ENCODE assay signal across 27 cellular contexts in the genomic region with DNA sequence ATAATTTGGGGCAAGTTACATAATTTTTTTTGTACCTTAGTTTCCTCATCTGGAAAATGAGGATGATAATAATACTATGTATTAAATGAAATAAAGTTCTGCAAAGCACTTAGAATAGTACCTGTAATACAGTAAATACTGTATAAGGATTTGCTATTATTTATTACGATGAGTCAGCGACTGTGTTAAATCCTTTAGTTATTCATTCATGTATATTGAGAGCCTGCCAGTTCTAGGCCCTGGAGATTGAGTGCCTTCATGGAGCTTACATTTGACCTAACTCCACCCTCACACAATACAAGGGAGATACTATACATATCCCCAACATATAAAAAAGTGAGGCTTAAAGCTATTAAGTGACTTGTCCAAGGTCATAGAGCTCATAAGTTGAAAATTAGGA.
"Had no signal": no experiment of that assay in that cellular context is flagged by ENCODE, and none has a peak within 500 bp of the region (broad histone marks: within the 10 kb centered on the region; RNA-seq: fewer than 3 reads in every experiment).

No MANE protein-coding gene starts in this region.

- H3K27me3 Mint-ChIP-seq: dendritic cell treated with granulocyte-macrophage colony-stimulating factor and Interleukin-4, amounts not matched to agents 40 ng/mL and 50 ng/mL, for 4 days; effector memory CD8-positive, alpha-beta T cell; naive B cell; naive thymus-derived CD8-positive, alpha-beta T cell had no signal

- H3K36me3 ChIP-seq: colonic mucosa, esophagus muscularis mucosa, gastroesophageal sphincter, heart left ventricle, left lung, lower lobe of right lung had no signal

- H3K36me3 Mint-ChIP-seq: immature natural killer cell, mesothelial cell of epicardium had no signal

- H3K4me1 ChIP-seq: colonic mucosa, esophagus muscularis mucosa, foreskin keratinocyte, gastroesophageal sphincter, left lung, lower lobe of right lung had no signal

- H2AFZ ChIP-seq: hepatocyte had no signal

- H3K27me3 ChIP-seq: colonic mucosa, esophagus muscularis mucosa, foreskin keratinocyte, gastroesophageal sphincter, hepatocyte, left lung had no signal

- H3K4me1 Mint-ChIP-seq: endodermal cell; immature natural killer cell; mesothelial cell of epicardium; naive B cell; naive thymus-derived CD8-positive, alpha-beta T cell had no signal

- H3K4me3 Mint-ChIP-seq: dendritic cell treated with granulocyte-macrophage colony-stimulating factor and Interleukin-4, amounts not matched to agents 40 ng/mL and 50 ng/mL, for 4 days; effector memory CD8-positive, alpha-beta T cell; endodermal cell; immature natural killer cell; mesothelial cell of epicardium; naive B cell; naive thymus-derived CD8-positive, alpha-beta T cell had no signal

- H3K4me2 ChIP-seq: hepatocyte had no signal

- H3K27ac ChIP-seq: colonic mucosa, epithelial cell of prostate, esophagus muscularis mucosa, foreskin keratinocyte, gastroesophageal sphincter, heart left ventricle, hepatocyte, left lung, lower lobe of right lung had no signal

- H3K4me3 ChIP-seq: colonic mucosa, esophagus muscularis mucosa, gastroesophageal sphincter, heart left ventricle, hepatocyte, left lung, lower lobe of right lung, mucosa of descending colon had no signal

- H3K79me2 ChIP-seq: hepatocyte had no signal

- ATAC-seq: effector memory CD8-positive, alpha-beta T cell; foreskin keratinocyte; gastroesophageal sphincter; heart left ventricle; left cardiac atrium; left lung; left ventricle myocardium superior; lower lobe of right lung; mucosa of descending colon; naive thymus-derived CD8-positive, alpha-beta T cell had no signal

- H3K27ac Mint-ChIP-seq: dendritic cell treated with granulocyte-macrophage colony-stimulating factor and Interleukin-4, amounts not matched to agents 40 ng/mL and 50 ng/mL, for 4 days; effector memory CD8-positive, alpha-beta T cell; endodermal cell; immature natural killer cell; mesothelial cell of epicardium had no signal

- FAIRE-seq: endometrium, frontal cortex, keratinocyte had no signal

- H3K9me3 ChIP-seq: colonic mucosa, esophagus muscularis mucosa, gastroesophageal sphincter, heart left ventricle, left lung, lower lobe of right lung, mucosa of descending colon had no signal

- H3K9me3 Mint-ChIP-seq: dendritic cell treated with granulocyte-macrophage colony-stimulating factor and Interleukin-4, amounts not matched to agents 40 ng/mL and 50 ng/mL, for 4 days; effector memory CD8-positive, alpha-beta T cell; naive thymus-derived CD8-positive, alpha-beta T cell had no signal

- DNase-seq: colonic mucosa; cortex of kidney; effector CD8-positive, alpha-beta T cell; effector memory CD8-positive, alpha-beta T cell; endodermal cell; erythroblast; foreskin keratinocyte; heart left ventricle; hypothalamus; immature natural killer cell; left cardiac atrium; left lung; left ventricle myocardium superior; lower lobe of right lung; mesenchymal stem cell; mucosa of descending colon; naive B cell; naive thymus-derived CD8-positive, alpha-beta T cell had no signal
